9 cellular contexts compared by ENCODE assay signal in the genomic region with DNA sequence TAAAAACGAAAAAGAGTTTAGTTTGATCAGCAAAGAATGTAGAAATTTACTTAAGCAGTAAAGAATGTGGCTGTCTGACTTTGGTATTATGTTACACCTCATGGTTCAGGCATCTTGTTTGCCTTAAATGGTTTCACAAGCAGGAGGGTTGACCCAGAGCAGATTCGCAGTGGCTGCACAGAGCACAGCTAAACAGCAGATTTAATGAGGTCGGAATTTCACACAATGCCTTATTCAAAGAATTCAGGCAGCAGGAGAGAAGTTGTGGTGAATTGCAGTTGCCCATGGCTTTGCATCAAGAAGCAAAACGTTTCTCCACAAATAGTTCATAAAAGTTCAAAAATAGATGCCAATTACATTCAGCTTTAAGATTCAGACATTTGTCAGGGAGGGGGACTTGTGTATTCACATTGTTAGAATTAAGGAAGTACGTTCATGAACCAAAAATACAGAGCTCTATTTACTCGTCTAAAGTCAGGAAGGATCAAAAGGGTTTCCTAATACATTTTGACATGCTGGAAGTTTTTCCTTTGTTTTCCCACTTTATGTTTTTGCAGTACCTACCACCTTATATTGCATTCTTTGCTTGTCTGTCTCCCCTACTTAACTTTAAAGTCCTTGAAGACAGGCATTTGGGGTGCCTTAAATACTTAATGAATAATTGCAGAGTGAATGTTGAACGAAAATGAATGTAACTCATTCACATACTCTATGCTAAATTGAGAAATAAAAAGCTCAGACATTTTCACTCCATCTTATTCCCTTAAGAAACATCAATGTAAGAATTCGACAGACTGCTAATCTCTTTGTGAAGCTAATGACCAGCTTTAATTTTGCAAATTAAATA.
DNase-seq lines count a peak whose midpoint lies in the region; ATAC-seq, FAIRE-seq and TF ChIP-seq lines count a peak whose summit lies in the region.
"Had no signal": no experiment of that assay in that cellular context is flagged by ENCODE, and none has a peak within 500 bp of the region (broad histone marks: within the 10 kb centered on the region; RNA-seq: fewer than 3 reads in every experiment).

No MANE protein-coding gene starts in this region.

- peaks cover 35% of the 10 kb centered on the region for H3K4me1 ChIP-seq in astrocyte (ENCODE audit: insufficient read depth, low read length)
- no peaks in the 10 kb centered on the region for H3K4me1 ChIP-seq in CD8-positive, alpha-beta T cell (ENCODE audit: insufficient read depth, low read length)

- ATAC-seq in GM21381 (IDR thresholded peaks at IDR 0.05; ENCODE audit: unreplicated experiment), result no peak
- no peak for ATAC-seq in CD8-positive, alpha-beta T cell

- H3K9me3 Mint-ChIP-seq in astrocyte (ENCODE audit: unreplicated experiment), result peaks cover 23% of the 10 kb centered on the region
- H3K9me3 Mint-ChIP-seq in CD8-positive, alpha-beta T cell, result no peaks in the 10 kb centered on the region

- H3K79me2 ChIP-seq in astrocyte (ENCODE audit: insufficient read depth, low read length), result no peaks in the 10 kb centered on the region

- H3K36me3 ChIP-seq in astrocyte (ENCODE audit: insufficient read depth, low read length), result no peaks in the 10 kb centered on the region
- no peaks in the 10 kb centered on the region for H3K36me3 ChIP-seq in CD8-positive, alpha-beta T cell (ENCODE audit: insufficient read depth, low read length)

- H3K4me1 Mint-ChIP-seq in astrocyte (ENCODE audit: low read depth, unreplicated experiment), result peaks cover 32% of the 10 kb centered on the region
- H3K4me1 Mint-ChIP-seq in CD8-positive, alpha-beta T cell (ENCODE audit: low read depth), result no peaks in the 10 kb centered on the region
- H3K4me1 Mint-ChIP-seq: memory B cell had no signal

- peak overlapping the region; percentile 74 for H3K4me2 ChIP-seq in astrocyte (ENCODE audit: low read length)

- no peaks in the 10 kb centered on the region for H3K27me3 Mint-ChIP-seq in astrocyte (ENCODE audit: low read depth, unreplicated experiment)
- no peaks in the 10 kb centered on the region for H3K27me3 Mint-ChIP-seq in CD8-positive, alpha-beta T cell (ENCODE audit: low read depth)
- H3K27me3 Mint-ChIP-seq: memory B cell had no signal

- H3K36me3 Mint-ChIP-seq in astrocyte (ENCODE audit: low read depth, unreplicated experiment), result peaks cover 8% of the 10 kb centered on the region
- no peaks in the 10 kb centered on the region for H3K36me3 Mint-ChIP-seq in CD8-positive, alpha-beta T cell
- H3K36me3 Mint-ChIP-seq: memory B cell had no signal

- peak overlapping the region; percentile 99 for H3K27ac Mint-ChIP-seq in astrocyte (ENCODE audit: unreplicated experiment)
- no peak overlapping the region for H3K27ac Mint-ChIP-seq in CD8-positive, alpha-beta T cell
- H3K27ac Mint-ChIP-seq: memory B cell had no signal

- no peaks in the 10 kb centered on the region for H4K20me1 ChIP-seq in astrocyte (ENCODE audit: insufficient read depth, low read length)

- H3K27me3 ChIP-seq in astrocyte (ENCODE audit: insufficient read depth, low read length), result no peaks in the 10 kb centered on the region
- H3K27me3 ChIP-seq in CD8-positive, alpha-beta T cell (ENCODE audit: insufficient read depth, low read length), result no peaks in the 10 kb centered on the region

- FAIRE-seq in astrocyte (lab: Jason Lieb, UNC), result peak; percentile 98

- H3K4me3 ChIP-seq in astrocyte (ENCODE audit: insufficient read depth, low read depth, low read length), result peak overlapping the region; percentile 21
- H3K4me3 ChIP-seq in CD8-positive, alpha-beta T cell (ENCODE audit: low read depth, low read length), result no peak overlapping the region

- peak overlapping the region; percentile 78 for H3K9ac ChIP-seq in astrocyte (ENCODE audit: low read length)

- H2AFZ ChIP-seq in astrocyte (ENCODE audit: low read depth, low read length), result no peak overlapping the region

- POLR2A ChIA-PET in CD8-positive, alpha-beta T cell (lab: Charles Lee), result no interaction called here

- H3K9me3 ChIP-seq in astrocyte (ENCODE audit: insufficient read depth, low read depth, low read length), result peaks cover 4% of the 10 kb centered on the region
- H3K9me3 ChIP-seq in CD8-positive, alpha-beta T cell (ENCODE audit: low read length), result no peaks in the 10 kb centered on the region

- DNase-seq in HS-5 (ENCODE audit: low read depth), result peak; percentile 93
- peak; percentile 99 for DNase-seq in astrocyte (ENCODE audit: low read depth)
- DNase-seq in iris pigment epithelial cell (ENCODE audit: low read depth), result peak; percentile 100
- peak; percentile 31 for DNase-seq in superior temporal gyrus (ENCODE audit: extremely low spot score)
- DNase-seq in activated T-cell treated with anti-CD3 and anti-CD28 coated beads, Interleukin-2, amount 50 U/mL, for 48 hours, result no peak
- DNase-seq in CD8-positive, alpha-beta T cell, result no peak
- no peak for DNase-seq in effector CD4-positive, alpha-beta T cell

- CTCF ChIA-PET in CD8-positive, alpha-beta T cell (lab: Charles Lee), result no interaction called here

- H3K4me3 Mint-ChIP-seq in astrocyte (ENCODE audit: unreplicated experiment), result peak overlapping the region; percentile 20
- no peak overlapping the region for H3K4me3 Mint-ChIP-seq in CD8-positive, alpha-beta T cell
- H3K4me3 Mint-ChIP-seq: memory B cell had no signal

- peak overlapping the region; percentile 94 for H3K27ac ChIP-seq in astrocyte (ENCODE audit: low read depth, low read length)
- no peak overlapping the region for H3K27ac ChIP-seq in CD8-positive, alpha-beta T cell (ENCODE audit: low read depth, low read length)

- intact Hi-C loops in CD8-positive, alpha-beta T cell (cut with DNase I, micrococcal nuclease), result no loop called here

- no peak for TF ChIP-seq CTCF in astrocyte (IDR thresholded peaks at IDR 0.05; ENCODE audit: insufficient read depth, low read depth, low read length)
- TF ChIP-seq CTCF in CD8-positive, alpha-beta T cell (IDR thresholded peaks at IDR 0.05), result no peak

Comparison
In these comparisons a context has a peak if more than half of its experiments do, and no peak if none do; other contexts are left out.
1. DNase-seq: peak in HS-5 (single experiment), astrocyte (single experiment), iris pigment epithelial cell (single experiment) and superior temporal gyrus (single experiment); none in activated T-cell treated with anti-CD3 and anti-CD28 coated beads, Interleukin-2, amount 50 U/mL, for 48 hours (0 of 2), CD8-positive, alpha-beta T cell (0 of 7) and effector CD4-positive, alpha-beta T cell (single experiment).